In genomic region chr5:73911761-73912393, GRCh38 we compare ENCODE assay signal across 17 cellular contexts.
DNase-seq lines count a peak whose midpoint lies in the region; ATAC-seq and TF ChIP-seq lines count a peak whose summit lies in the region.
"Had no signal": no experiment of that assay in that cellular context is flagged by ENCODE, and none has a peak within 500 bp of the region (broad histone marks: within the 10 kb centered on the region; RNA-seq: fewer than 3 reads in every experiment).

No MANE protein-coding gene starts in this region.

- intact Hi-C loops in body of pancreas (cut with DNase I), result no loop called here

- no peaks in the 10 kb centered on the region for H3K9me3 ChIP-seq in body of pancreas
- H3K9me3 ChIP-seq in neural progenitor cell (ENCODE audit: low read depth), result no peaks in the 10 kb centered on the region
- H3K9me3 ChIP-seq: pancreas had no signal

- H3K36me3 ChIP-seq in body of pancreas (replicated peaks in 1 of 2; ENCODE audit: insufficient read depth in 1 of 2, low read depth in 2 of 2) (no peaks in the 10 kb centered on the region), neural progenitor cell (no peaks in the 10 kb centered on the region)

- H2AFZ ChIP-seq in neural progenitor cell (replicated peaks), result no peak overlapping the region

- no peaks in the 10 kb centered on the region for H4K20me1 ChIP-seq in neural progenitor cell (ENCODE audit: low read depth)

- H3K27ac ChIP-seq in body of pancreas (no peak overlapping the region), neural progenitor cell (no peak overlapping the region)
- H3K27ac ChIP-seq: pancreas had no signal

- H3K27ac Mint-ChIP-seq in stimulated activated naive B cell treated with anti-CD40 and anti-IgM and Interleukin-4, amounts not matched to agents 10 μg/mL and 1 μg/mL and 100 μg/mL, for 72 hours, result no peak overlapping the region
- no peak overlapping the region for H3K27ac Mint-ChIP-seq in neural progenitor cell
- H3K27ac Mint-ChIP-seq: activated naive CD4-positive, alpha-beta T cell treated with anti-CD3 and anti-CD28 coated beads, Interleukin-2, amount 50 U/mL, for 24 hours; T-helper 1 cell treated with Interleukin-12 subunit alpha and Interleukin-12 subunit beta and Interleukin-4 antibody, amounts not matched to agents 30 μg/mL and 1 μg/mL, for 36 hours had no signal

- no peak for TF ChIP-seq POLR2A in body of pancreas (IDR thresholded peaks at IDR 0.05)

- no peak for TF ChIP-seq CTCF in body of pancreas (IDR thresholded peaks at IDR 0.05)
- no peak for TF ChIP-seq CTCF in neural progenitor cell (IDR thresholded peaks at IDR 0.05)

- H3K4me2 ChIP-seq in neural progenitor cell, result no peak overlapping the region

- no peaks in the 10 kb centered on the region for H3K9me3 Mint-ChIP-seq in stimulated activated naive B cell treated with anti-CD40 and anti-IgM and Interleukin-4, amounts not matched to agents 10 μg/mL and 1 μg/mL and 100 μg/mL, for 72 hours
- H3K9me3 Mint-ChIP-seq in neural progenitor cell, result peaks cover 6% of the 10 kb centered on the region
- H3K9me3 Mint-ChIP-seq: activated naive CD4-positive, alpha-beta T cell treated with anti-CD3 and anti-CD28 coated beads, Interleukin-2, amount 50 U/mL, for 24 hours; T-helper 1 cell treated with Interleukin-12 subunit alpha and Interleukin-12 subunit beta and Interleukin-4 antibody, amounts not matched to agents 30 μg/mL and 1 μg/mL, for 36 hours had no signal

- no peaks in the 10 kb centered on the region for H3F3A ChIP-seq in neural progenitor cell (ENCODE audit: low read depth)

- ATAC-seq in body of pancreas (no peak), HG03378 (IDR thresholded peaks at IDR 0.05; ENCODE audit: unreplicated experiment) (no peak)
- ATAC-seq in stimulated activated naive B cell treated with anti-CD40 and anti-IgM and Interleukin-4, amounts not matched to agents 10 μg/mL and 1 μg/mL and 100 μg/mL, for 72 hours (replicated peaks), result no peak
- ATAC-seq: pancreas had no signal

- DNase-seq in DMS 273 treated with DMSO at 0.1 percent for 48 hours (lab: John Stamatoyannopoulos, UW), result peak; percentile 94
- DNase-seq in NCI-H1092 treated with DMSO at 0.1 percent for 48 hours (lab: John Stamatoyannopoulos, UW), result peak; percentile 85
- DNase-seq in NCI-H524 treated with DMSO at 0.1 percent for 48 hours (lab: John Stamatoyannopoulos, UW), result peak; percentile 89
- DNase-seq in fibroblast of gingiva (ENCODE audit: low read depth), result peak; percentile 77
- DNase-seq in body of pancreas, result no peak
- DNase-seq in stimulated activated naive B cell treated with anti-CD40 and anti-IgM and Interleukin-4, amounts not matched to agents 10 μg/mL and 1 μg/mL and 100 μg/mL, for 72 hours, result no peak
- DNase-seq in neural progenitor cell (ENCODE audit: low spot score), result no peak
- DNase-seq: activated CD8-positive, alpha-beta memory T cell treated with anti-CD3 and anti-CD28 coated beads, Interleukin-2, amount 50 U/mL, for 48 hours; caudate nucleus; GOT3; islet precursor cell; midbrain; NCI-H526; pancreas had no signal

- H3K27me3 ChIP-seq in body of pancreas (no peaks in the 10 kb centered on the region), neural progenitor cell (no peaks in the 10 kb centered on the region)
- H3K27me3 ChIP-seq: pancreas had no signal

- H3K4me3 Mint-ChIP-seq in stimulated activated naive B cell treated with anti-CD40 and anti-IgM and Interleukin-4, amounts not matched to agents 10 μg/mL and 1 μg/mL and 100 μg/mL, for 72 hours, result no peak overlapping the region
- no peak overlapping the region for H3K4me3 Mint-ChIP-seq in neural progenitor cell
- H3K4me3 Mint-ChIP-seq: activated naive CD4-positive, alpha-beta T cell treated with anti-CD3 and anti-CD28 coated beads, Interleukin-2, amount 50 U/mL, for 24 hours; T-helper 1 cell treated with Interleukin-12 subunit alpha and Interleukin-12 subunit beta and Interleukin-4 antibody, amounts not matched to agents 30 μg/mL and 1 μg/mL, for 36 hours had no signal

- H3K4me3 ChIP-seq in body of pancreas, result no peak overlapping the region
- no peak overlapping the region for H3K4me3 ChIP-seq in neural progenitor cell
- H3K4me3 ChIP-seq: pancreas had no signal

- no peaks in the 10 kb centered on the region for H3K4me1 Mint-ChIP-seq in stimulated activated naive B cell treated with anti-CD40 and anti-IgM and Interleukin-4, amounts not matched to agents 10 μg/mL and 1 μg/mL and 100 μg/mL, for 72 hours
- H3K4me1 Mint-ChIP-seq in neural progenitor cell, result peaks cover 8% of the 10 kb centered on the region
- H3K4me1 Mint-ChIP-seq: activated naive CD4-positive, alpha-beta T cell treated with anti-CD3 and anti-CD28 coated beads, Interleukin-2, amount 50 U/mL, for 24 hours had no signal

- H3K79me2 ChIP-seq in neural progenitor cell (ENCODE audit: low read depth), result no peaks in the 10 kb centered on the region

- no peak overlapping the region for H3K9ac ChIP-seq in neural progenitor cell

- WGBS in body of pancreas, 2 donors, result 67 to 77% methylated on average over 4 of the region's 4 CpGs

- H3K4me1 ChIP-seq in body of pancreas (peaks cover 6% of the 10 kb centered on the region), neural progenitor cell (no peaks in the 10 kb centered on the region)

- peaks cover 5 to 15% of the 10 kb centered on the region in 2 donors for H3K27me3 Mint-ChIP-seq in stimulated activated naive B cell treated with anti-CD40 and anti-IgM and Interleukin-4, amounts not matched to agents 10 μg/mL and 1 μg/mL and 100 μg/mL, for 72 hours
- H3K27me3 Mint-ChIP-seq in neural progenitor cell (ENCODE audit: insufficient read depth, low read depth), result no peaks in the 10 kb centered on the region

- H3K36me3 Mint-ChIP-seq in stimulated activated naive B cell treated with anti-CD40 and anti-IgM and Interleukin-4, amounts not matched to agents 10 μg/mL and 1 μg/mL and 100 μg/mL, for 72 hours, result no peaks in the 10 kb centered on the region
- H3K36me3 Mint-ChIP-seq in neural progenitor cell, result peaks cover 2% of the 10 kb centered on the region
- H3K36me3 Mint-ChIP-seq: activated naive CD4-positive, alpha-beta T cell treated with anti-CD3 and anti-CD28 coated beads, Interleukin-2, amount 50 U/mL, for 24 hours had no signal

Comparison
In these comparisons a context has a peak if more than half of its experiments do, and no peak if none do; other contexts are left out.
1. DNase-seq: peak in DMS 273 treated with DMSO at 0.1 percent for 48 hours (single experiment), NCI-H1092 treated with DMSO at 0.1 percent for 48 hours (single experiment), NCI-H524 treated with DMSO at 0.1 percent for 48 hours (single experiment) and fibroblast of gingiva (single experiment); none in body of pancreas (0 of 4), stimulated activated naive B cell treated with anti-CD40 and anti-IgM and Interleukin-4, amounts not matched to agents 10 μg/mL and 1 μg/mL and 100 μg/mL, for 72 hours (single experiment) and neural progenitor cell (single experiment).